8 cellular contexts compared by ENCODE assay signal in genomic region chr6:17585766-17586502, GRCh38. TPM values are rescaled to one million over a fixed set of nuclear protein-coding genes. Genes with fewer than 3 reads are reported as not detected.
DNase-seq lines count a peak whose midpoint lies in the region; ATAC-seq and TF ChIP-seq lines count a peak whose summit lies in the region.

No MANE protein-coding gene starts in this region.

- in situ Hi-C loops in astrocyte of the cerebellum (cut with HindIII; ENCODE audit: low sequenced_read_pairs) = no loop called here

- H3K4me3 ChIP-seq in Karpas-422 (ENCODE audit: low read length) = no peak overlapping the region
- H3K4me3 ChIP-seq in astrocyte of the cerebellum (ENCODE audit: low read depth, low read length) = no peak overlapping the region
- H3K4me3 ChIP-seq in vagina = no peak overlapping the region

- no peak overlapping the region for H3K9ac ChIP-seq in Karpas-422 (ENCODE audit: low read length)

- H3K9me2 ChIP-seq in Karpas-422 (replicated peaks; ENCODE audit: insufficient read depth, low read length) = no peaks in the 10 kb centered on the region

- no peak overlapping the region for H2AFZ ChIP-seq in Karpas-422 (ENCODE audit: low read length)

- no peak overlapping the region for H3K27ac ChIP-seq in Karpas-422 (ENCODE audit: low read length)
- no peak overlapping the region for H3K27ac ChIP-seq in vagina

- no peaks in the 10 kb centered on the region for H3K79me2 ChIP-seq in Karpas-422 (ENCODE audit: low read length)

- TF ChIP-seq POLR2A in vagina (IDR thresholded peaks at IDR 0.05) = no peak

- H3K4me1 ChIP-seq in Karpas-422 (ENCODE audit: low read length) = no peaks in the 10 kb centered on the region
- H3K4me1 ChIP-seq in vagina = peaks cover 6% of the 10 kb centered on the region

- H3K4me2 ChIP-seq in Karpas-422 (ENCODE audit: low read depth, low read length, poor library complexity, severe bottlenecking) = no peak overlapping the region

- intact Hi-C loops in Right ventricle myocardium superior (cut with DNase I) = loop anchor here (2.0 kb wide), 1 partner anchor 429 kb away; no protein-coding TSS in a partner anchor
- intact Hi-C loops in vagina (cut with DNase I) = loop anchor here (10.0 kb wide), 2 partner anchors 111 to 301 kb away; partner anchors contain the start of gene RBM24

- no peaks in the 10 kb centered on the region for H3K27me3 ChIP-seq in Karpas-422 (ENCODE audit: low read length)
- H3K27me3 ChIP-seq in vagina = no peaks in the 10 kb centered on the region

- no peak for ATAC-seq in Right ventricle myocardium superior (ENCODE audit: poor library complexity)

- TF ChIP-seq CTCF in astrocyte of the cerebellum (IDR thresholded peaks at IDR 0.05; ENCODE audit: low read depth, low read length, missing control alignments) (peak; percentile 22), vagina (IDR thresholded peaks at IDR 0.05) (no peak)

- H3K9me3 ChIP-seq in Karpas-422 (ENCODE audit: low read length) (no peaks in the 10 kb centered on the region), vagina (no peaks in the 10 kb centered on the region)

- H3K36me3 ChIP-seq in Karpas-422 (ENCODE audit: insufficient read depth, low read length) (no peaks in the 10 kb centered on the region), vagina (no peaks in the 10 kb centered on the region)

- no peaks in the 10 kb centered on the region for H4K20me1 ChIP-seq in Karpas-422 (ENCODE audit: insufficient read depth, low read depth, low read length)

- DNase-seq in GF-D8 (lab: John Stamatoyannopoulos, UW) (peak; percentile 23), Karpas-422 (peak; percentile 61), astrocyte of the cerebellum (ENCODE audit: low read depth) (no peak), mucosa of gallbladder (ENCODE audit: low spot score) (peak; percentile 59), Right ventricle myocardium superior (no peak), DMS153 treated with DMSO at 0.1 percent for 48 hours (lab: John Stamatoyannopoulos, UW; ENCODE audit: unreplicated experiment) (no peak), vagina (ENCODE audit: extremely low spot score in 2 of 2) (no peak)
- DNase-seq in NK-92 treated with Interleukin-12 subunit alpha and Interleukin-12 subunit beta, amount 100 ng/mL, for 24 hours (lab: John Stamatoyannopoulos, UW) = no peak

RNA-seq across cellular contexts. Expression of gene FAM8A1, which starts 14.2 kb away (rescaled TPM):
- 9.7 and 11.0 TPM in 2 replicates for total RNA-seq in Karpas-422 (2014; rRNA removed; shearing (Covaris generic); ENCODE audit: low replicate concordance)
- total RNA-seq in mucosa of gallbladder = 34.3 TPM
- total RNA-seq in Right ventricle myocardium superior = 16.7 TPM
- total RNA-seq in vagina = 28.7 TPM

Comparison
In these comparisons a context has a peak if more than half of its experiments do, and no peak if none do; other contexts are left out.
1. DNase-seq: peak in GF-D8 (single experiment), Karpas-422 (single experiment) and mucosa of gallbladder (single experiment); none in astrocyte of the cerebellum (single experiment), Right ventricle myocardium superior (single experiment), NK-92 treated with Interleukin-12 subunit alpha and Interleukin-12 subunit beta, amount 100 ng/mL, for 24 hours (single experiment), DMS153 treated with DMSO at 0.1 percent for 48 hours (single experiment) and vagina (0 of 2).